Comparison of ENCODE assay signal across 8 cellular contexts in genomic region chr12:47821346-47821706, GRCh38. TPM values are rescaled to one million over a fixed set of nuclear protein-coding genes. Genes with fewer than 3 reads are reported as not detected.
DNase-seq lines count a peak whose midpoint lies in the region; ATAC-seq lines count a peak whose summit lies in the region.
"Had no signal": no experiment of that assay in that cellular context is flagged by ENCODE, and none has a peak within 500 bp of the region (broad histone marks: within the 10 kb centered on the region; RNA-seq: fewer than 3 reads in every experiment).

No MANE protein-coding gene starts in this region.

- POLR2A ChIA-PET in activated naive CD8-positive, alpha-beta T cell treated with anti-CD3 and anti-CD28 coated beads, Interleukin-2, amount 10 ng/mL, durations not matched to agents 7 days and 5 days (lab: Charles Lee): interaction anchor here (1.0 to 11.3 kb wide), 4 partner anchors 8 to 18 kb away, joined by 4 to 428 read pairs (median 156); no protein-coding TSS in a partner anchor

- H3K27ac ChIP-seq in HUES48 (ENCODE audit: low read depth, low read length): peak overlapping the region; percentile 97
- H3K27ac ChIP-seq in subcutaneous abdominal adipose tissue (ENCODE audit: low read depth, low read length): peak overlapping the region; percentile 93

- no peak for ATAC-seq in activated naive CD8-positive, alpha-beta T cell treated with anti-CD3 and anti-CD28 coated beads, Interleukin-2, amount 10 ng/mL, durations not matched to agents 7 days and 5 days (ENCODE audit: low read depth)
- no peak for ATAC-seq in HG03565 (IDR thresholded peaks at IDR 0.05; ENCODE audit: unreplicated experiment)

- peaks cover 56% of the 10 kb centered on the region for H3K4me1 Mint-ChIP-seq in activated naive CD8-positive, alpha-beta T cell treated with anti-CD3 and anti-CD28 coated beads, Interleukin-2, amount 10 ng/mL, durations not matched to agents 7 days and 5 days

- no peaks in the 10 kb centered on the region for H3K9me3 Mint-ChIP-seq in activated naive CD8-positive, alpha-beta T cell treated with anti-CD3 and anti-CD28 coated beads, Interleukin-2, amount 10 ng/mL, durations not matched to agents 7 days and 5 days

- H3K4me1 ChIP-seq in HUES48 (ENCODE audit: control insufficient read depth, insufficient read depth, low read length) (peaks cover 37% of the 10 kb centered on the region), subcutaneous abdominal adipose tissue (ENCODE audit: control insufficient read depth in 5 of 5, insufficient read depth in 5 of 5, low read length in 5 of 5) (peaks cover 17 to 89% (median 83%) of the 10 kb centered on the region in 5 donors)

- no peak overlapping the region for H3K4me3 Mint-ChIP-seq in activated naive CD8-positive, alpha-beta T cell treated with anti-CD3 and anti-CD28 coated beads, Interleukin-2, amount 10 ng/mL, durations not matched to agents 7 days and 5 days

- H3K9ac ChIP-seq in HUES48 (ENCODE audit: low read depth, low read length) (peak overlapping the region; percentile 73), subcutaneous abdominal adipose tissue (ENCODE audit: low read length in 5 of 5) (peak overlapping the region in 3 of 5 donors; percentile 66 to 73 (median 69))

- peak overlapping the region; percentile 91 for H3K27ac Mint-ChIP-seq in activated naive CD8-positive, alpha-beta T cell treated with anti-CD3 and anti-CD28 coated beads, Interleukin-2, amount 10 ng/mL, durations not matched to agents 7 days and 5 days

- no peaks in the 10 kb centered on the region for H3K36me3 ChIP-seq in HUES48 (ENCODE audit: control insufficient read depth, insufficient read depth, low read length)
- H3K36me3 ChIP-seq in subcutaneous abdominal adipose tissue (ENCODE audit: control insufficient read depth in 5 of 5, insufficient read depth in 5 of 5, low read length in 5 of 5): no peaks in the 10 kb centered on the region

- H3K4me3 ChIP-seq in HUES48 (ENCODE audit: low read depth, low read length) (peak overlapping the region; percentile 87; the same call in 1 of the 2 replicates), subcutaneous abdominal adipose tissue (ENCODE audit: low read depth in 1 of 5, low read length in 5 of 5) (peak overlapping the region in 4 of 5 donors; percentile 65 to 87 (median 82))

- H3K36me3 Mint-ChIP-seq in activated naive CD8-positive, alpha-beta T cell treated with anti-CD3 and anti-CD28 coated beads, Interleukin-2, amount 10 ng/mL, durations not matched to agents 7 days and 5 days: peaks cover 15% of the 10 kb centered on the region

- H3K27me3 Mint-ChIP-seq in activated naive CD8-positive, alpha-beta T cell treated with anti-CD3 and anti-CD28 coated beads, Interleukin-2, amount 10 ng/mL, durations not matched to agents 7 days and 5 days: no peaks in the 10 kb centered on the region

- no peaks in the 10 kb centered on the region for H3K9me3 ChIP-seq in HUES48 (ENCODE audit: control insufficient read depth, insufficient read depth, low read length)
- H3K9me3 ChIP-seq in subcutaneous abdominal adipose tissue (ENCODE audit: control insufficient read depth in 5 of 5, low read length in 5 of 5): no peaks in the 10 kb centered on the region

- H3K27me3 ChIP-seq in HUES48 (ENCODE audit: control insufficient read depth, insufficient read depth, low read length) (no peaks in the 10 kb centered on the region), subcutaneous abdominal adipose tissue (ENCODE audit: control insufficient read depth in 5 of 5, insufficient read depth in 4 of 5, low read length in 5 of 5) (no peaks in the 10 kb centered on the region)

- no peak for DNase-seq in activated naive CD8-positive, alpha-beta T cell treated with anti-CD3 and anti-CD28 coated beads, Interleukin-2, amount 10 ng/mL, durations not matched to agents 7 days and 5 days
- peak; percentile 51 for DNase-seq in kidney tubule cell (ENCODE audit: low spot score)
- DNase-seq in NCI-H2107 (lab: John Stamatoyannopoulos, UW): no peak
- DNase-seq in NCI-H82 (lab: John Stamatoyannopoulos, UW): no peak
- DNase-seq: NCI-H2081 had no signal

RNA-seq across cellular contexts. Expression of gene HDAC7, which starts 1.6 kb away (rescaled TPM):
- total RNA-seq in activated naive CD8-positive, alpha-beta T cell treated with anti-CD3 and anti-CD28 coated beads, Interleukin-2, amount 10 ng/mL, durations not matched to agents 7 days and 5 days: 100 to 1,000 TPM; 200 to 215 TPM

RNA-seq across cellular contexts. Expression of gene SLC48A1, which starts 48.3 kb away (rescaled TPM):
- total RNA-seq in activated naive CD8-positive, alpha-beta T cell treated with anti-CD3 and anti-CD28 coated beads, Interleukin-2, amount 10 ng/mL, durations not matched to agents 7 days and 5 days: 10 to 100 TPM; 13.4 to 13.9 TPM
